14 cellular contexts compared by ENCODE assay signal in the genomic region with DNA sequence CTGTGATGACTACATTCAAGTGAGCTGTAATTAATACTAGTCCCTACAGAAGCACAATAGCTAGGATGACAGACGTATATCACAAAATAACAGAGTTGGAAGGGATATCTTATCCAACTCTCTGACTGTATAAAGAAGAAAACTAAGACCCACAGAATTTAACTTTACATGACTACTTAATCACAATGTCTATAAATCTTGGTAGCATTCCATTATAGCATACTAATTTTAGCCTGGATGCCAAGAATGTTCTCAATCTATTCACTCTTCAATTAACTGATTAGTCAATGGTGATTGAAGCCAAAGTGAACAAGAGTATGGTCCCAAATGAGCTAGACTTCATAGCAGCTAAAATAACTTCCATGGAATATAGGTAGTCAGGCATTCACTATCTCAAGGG. TPM values are rescaled to one million over a fixed set of nuclear protein-coding genes. Genes with fewer than 3 reads are reported as not detected.
A peak's percentile ranks its signal among the peaks of the same experiment; 100 is the strongest.
DNase-seq lines count a peak whose midpoint lies in the region; ATAC-seq and TF ChIP-seq lines count a peak whose summit lies in the region.
"Had no signal": no experiment of that assay in that cellular context is flagged by ENCODE, and none has a peak within 500 bp of the region (broad histone marks: within the 10 kb centered on the region; RNA-seq: fewer than 3 reads in every experiment).

No MANE protein-coding gene starts in this region.

- H3K4me3 ChIP-seq in RWPE2 (ENCODE audit: severe bottlenecking), result no peak overlapping the region
- H3K4me3 ChIP-seq in tibial nerve, result no peak overlapping the region
- H3K4me3 ChIP-seq in mammary epithelial cell (replicated peaks in 1 of 3; ENCODE audit: insufficient read depth in 1 of 3, low read depth in 2 of 3, low read length in 3 of 3), result no peak overlapping the region
- H3K4me3 ChIP-seq: HAP-1 had no signal

- no peaks in the 10 kb centered on the region for H3K36me3 ChIP-seq in RWPE2 (ENCODE audit: low read depth)
- H3K36me3 ChIP-seq in tibial nerve, result no peaks in the 10 kb centered on the region
- H3K36me3 ChIP-seq in mammary epithelial cell (ENCODE audit: insufficient read depth, low read length), result no peaks in the 10 kb centered on the region
- H3K36me3 ChIP-seq: BE2C, HAP-1 had no signal

- TF ChIP-seq CTCF in RWPE2 (IDR thresholded peaks at IDR 0.05; ENCODE audit: poor library complexity, severe bottlenecking) (no peak), tibial nerve (IDR thresholded peaks at IDR 0.05) (no peak), mammary epithelial cell (conservative IDR thresholded peaks at IDR 0.05 in 1 of 2, IDR thresholded peaks at IDR 0.05 in 1 of 2; ENCODE audit: extremely low read depth in 1 of 2, insufficient read depth in 1 of 2, low read depth in 1 of 2, low read length in 2 of 2) (no peak)

- 70 to 79% methylated on average over 1 of the region's 1 CpG for WGBS in tibial nerve, 2 donors
- 100% methylated on average over 1 of the region's 1 CpG for WGBS in mammary epithelial cell (ENCODE audit: low coverage, missing lambda C conversion rate)

- H3K4me1 ChIP-seq in RWPE2 (ENCODE audit: insufficient read depth, poor library complexity, severe bottlenecking) (peaks cover 40% of the 10 kb centered on the region), tibial nerve (no peaks in the 10 kb centered on the region), mammary epithelial cell (ENCODE audit: insufficient read depth, low read length) (peaks cover 6% of the 10 kb centered on the region)
- H3K4me1 ChIP-seq: BE2C had no signal

- TF ChIP-seq EP300 in tibial nerve (IDR thresholded peaks at IDR 0.05), result no peak

- peak; percentile 20; the same call in 2 of the 3 replicates for ATAC-seq in RWPE2 (ENCODE audit: low read depth)
- ATAC-seq: HepG2 had no signal

- DNase-seq in EH (ENCODE audit: low read depth) (peak; percentile 39), ELR (ENCODE audit: low read depth) (peak; percentile 9), RWPE2 (ENCODE audit: low spot score) (no peak), left kidney (ENCODE audit: low read depth, low spot score) (peak; percentile 0), tibial nerve (ENCODE audit: low spot score in 2 of 2) (no peak), mammary epithelial cell (no peak)
- no peak for DNase-seq in activated CD4-positive, alpha-beta T cell treated with anti-CD3 and anti-CD28 coated beads, Interleukin-2, amount 50 U/mL, for 4 hours
- DNase-seq: BE2C; CD4-positive, alpha-beta memory T cell; DND-41; GOT3 had no signal

- no peak overlapping the region for H3K9ac ChIP-seq in mammary epithelial cell (ENCODE audit: insufficient read depth, low read length)

- H3K4me2 ChIP-seq in mammary epithelial cell (ENCODE audit: insufficient read depth, low read depth, low read length), result no peak overlapping the region

- CTCF ChIA-PET in mammary epithelial cell (lab: Charles Lee; ENCODE audit: low non-redundant PET), result interaction anchor here (0.5 kb wide), 1 partner anchor 750 kb away, joined by 3 read pairs; no protein-coding TSS in a partner anchor

- intact Hi-C loops in mammary epithelial cell (cut with micrococcal nuclease), result no loop called here

- no peaks in the 10 kb centered on the region for H3K27me3 ChIP-seq in RWPE2 (ENCODE audit: insufficient read depth, poor library complexity, severe bottlenecking)
- H3K27me3 ChIP-seq in tibial nerve, result no peaks in the 10 kb centered on the region
- H3K27me3 ChIP-seq in mammary epithelial cell (ENCODE audit: insufficient read depth, low read length), result no peaks in the 10 kb centered on the region
- H3K27me3 ChIP-seq: BE2C had no signal

- H2AFZ ChIP-seq in mammary epithelial cell (ENCODE audit: low read depth, low read length), result no peak overlapping the region

- no peaks in the 10 kb centered on the region for H4K20me1 ChIP-seq in mammary epithelial cell (ENCODE audit: insufficient read depth, low read length)

- H3K27ac ChIP-seq in RWPE2 (ENCODE audit: poor library complexity, severe bottlenecking) (peak overlapping the region; percentile 48), tibial nerve (no peak overlapping the region), mammary epithelial cell (ENCODE audit: insufficient read depth, low read depth, low read length) (no peak overlapping the region)
- H3K27ac ChIP-seq: C4-2B had no signal

- H3K79me2 ChIP-seq in mammary epithelial cell (ENCODE audit: insufficient read depth, low read length), result no peaks in the 10 kb centered on the region

- no TSS peak for BruUV-seq in mammary epithelial cell (replicated peaks; lab: Mats Ljungman, UMichigan)

- dilution Hi-C loops in mammary epithelial cell (cut with HindIII; ENCODE audit: low sequenced_read_pairs), result no loop called here

- no peak for TF ChIP-seq POLR2A in tibial nerve (IDR thresholded peaks at IDR 0.05)

- in situ Hi-C loops in mammary epithelial cell (cut with MboI; ENCODE audit: low sequenced_read_pairs in 2 of 2), result no loop called here

- no peaks in the 10 kb centered on the region for H3K9me3 ChIP-seq in RWPE2 (ENCODE audit: severe bottlenecking)
- no peaks in the 10 kb centered on the region for H3K9me3 ChIP-seq in tibial nerve
- no peaks in the 10 kb centered on the region for H3K9me3 ChIP-seq in mammary epithelial cell (replicated peaks; ENCODE audit: insufficient read depth, low read length)
- H3K9me3 ChIP-seq: BE2C, HAP-1 had no signal

RNA-seq across cellular contexts. Expression of gene RPS6KA6, which starts 31.2 kb away (rescaled TPM):
- total RNA-seq in tibial nerve (1 to 10 TPM in 3 of 4 donors, under 1 TPM in 1; 0.60 to 4.3 (median 1.4) TPM), mammary epithelial cell (1 to 10 TPM; 5.3 to 9.0 TPM)
- polyA plus RNA-seq in mammary epithelial cell, result 1.8 TPM
- 1.0 TPM for polyA minus RNA-seq in mammary epithelial cell
- total RNA-seq: HepG2 had no signal
- polyA plus RNA-seq: CD4-positive, alpha-beta memory T cell; HepG2 had no signal

Comparison
In these comparisons a context has a peak if more than half of its experiments do, and no peak if none do; other contexts are left out.
1. DNase-seq: peak in EH (single experiment), ELR (single experiment) and left kidney (single experiment); none in RWPE2 (single experiment), activated CD4-positive, alpha-beta T cell treated with anti-CD3 and anti-CD28 coated beads, Interleukin-2, amount 50 U/mL, for 4 hours (0 of 2), tibial nerve (0 of 2) and mammary epithelial cell (single experiment).